8 cellular contexts compared by ENCODE assay signal in genomic region chr4:101345271-101345595, GRCh38. TPM values are rescaled to one million over a fixed set of nuclear protein-coding genes. Genes with fewer than 3 reads are reported as not detected.
DNase-seq lines count a peak whose midpoint lies in the region; ATAC-seq and TF ChIP-seq lines count a peak whose summit lies in the region.

No MANE protein-coding gene starts in this region.

- peaks cover 8% of the 10 kb centered on the region for H3K4me1 ChIP-seq in IMR-90 (ENCODE audit: control insufficient read depth, insufficient read depth, low read length)
- H3K4me1 ChIP-seq in gastroesophageal sphincter: peaks cover 0 to 48% (median 5%) of the 10 kb centered on the region in 3 donors
- peaks cover 26% of the 10 kb centered on the region for H3K4me1 ChIP-seq in skeletal muscle satellite cell (ENCODE audit: control insufficient read depth, insufficient read depth, low read length)

- CTCF ChIA-PET in IMR-90 (lab: Yijun Ruan, JAX): no interaction called here
- CTCF ChIA-PET in activated CD8-positive, alpha-beta T cell treated with anti-CD3 and anti-CD28 coated beads for 36 hours (lab: Charles Lee): interaction anchor here (0.7 to 1.1 kb wide), 2 partner anchors 9 to 10 kb away, joined by 3 to 4 read pairs; no protein-coding TSS in a partner anchor

- H3K9me3 Mint-ChIP-seq in activated CD8-positive, alpha-beta T cell treated with anti-CD3 and anti-CD28 coated beads for 36 hours: no peaks in the 10 kb centered on the region

- no CpG with 5 or more reads among the region's 3 CpGs for WGBS in IMR-90 (ENCODE audit: extremely low coverage in 2 of 2, insufficient read length in 1 of 2), 2 experiments
- 10 to 38% methylated on average over 2 to 3 of the region's 3 CpGs for WGBS in gastroesophageal sphincter (ENCODE audit: low coverage in 1 of 2), 2 donors

- peaks cover 10 to 47% of the 10 kb centered on the region in 2 experiments for H3K79me1 ChIP-seq in IMR-90 (ENCODE audit: low read depth in 1 of 2, low read length in 2 of 2)

- no peak overlapping the region for H2BK5ac ChIP-seq in IMR-90 (ENCODE audit: low read depth, low read length, poor library complexity, severe bottlenecking)

- H4K8ac ChIP-seq in IMR-90 (ENCODE audit: low read depth in 2 of 2, low read length in 2 of 2): peak overlapping the region; percentile 8 to 24; a peak in 1 of 4 replicates

- peak overlapping the region; percentile 94 for H3K4me3 ChIP-seq in IMR-90 (ENCODE audit: insufficient read depth, low read depth, low read length)
- peak overlapping the region; percentile 92 to 98 for H3K4me3 ChIP-seq in gastroesophageal sphincter
- peak overlapping the region; percentile 78 for H3K4me3 ChIP-seq in skeletal muscle satellite cell (ENCODE audit: low read length)

- peaks cover 11% of the 10 kb centered on the region; the same call in 1 of the 2 replicates for H3K9me1 ChIP-seq in IMR-90 (ENCODE audit: insufficient read depth, low read length)

- intact Hi-C loops in IMR-90 (cut with micrococcal nuclease): loop anchor here (5.0 to 10.0 kb wide), 2 partner anchors 252 to 1350 kb away; no protein-coding TSS in a partner anchor
- intact Hi-C loops in activated CD8-positive, alpha-beta T cell treated with anti-CD3 and anti-CD28 coated beads for 36 hours (cut with micrococcal nuclease): loop anchor here (5.0 to 10.0 kb wide), 4 partner anchors 63 to 180 kb away; no protein-coding TSS in a partner anchor

- H3K27ac ChIP-seq in IMR-90 (ENCODE audit: insufficient read depth, low read length) (peak overlapping the region; percentile 57), gastroesophageal sphincter (peak overlapping the region in 3 of 4 donors; percentile 97 to 99 (median 97))

- no peak for ATAC-seq in IMR-90 (ENCODE audit: low read depth)
- no peak for ATAC-seq in activated CD8-positive, alpha-beta T cell treated with anti-CD3 and anti-CD28 coated beads for 36 hours
- no peak for ATAC-seq in gastroesophageal sphincter
- ATAC-seq in GM18868 (IDR thresholded peaks at IDR 0.05; ENCODE audit: unreplicated experiment): no peak
- ATAC-seq in HG02840 (IDR thresholded peaks at IDR 0.05; ENCODE audit: low FRiP score, unreplicated experiment): no peak

- H2AK5ac ChIP-seq in IMR-90 (ENCODE audit: low read depth, low read length): peak overlapping the region; percentile 75; the same call in 1 of the 2 replicates

- H3K27me3 Mint-ChIP-seq in activated CD8-positive, alpha-beta T cell treated with anti-CD3 and anti-CD28 coated beads for 36 hours: peaks cover 13% of the 10 kb centered on the region

- H2AK9ac ChIP-seq in IMR-90 (replicated peaks; ENCODE audit: low read depth, low read length, poor library complexity): peak overlapping the region; percentile 60

- POLR2A ChIA-PET in IMR-90 (lab: Charles Lee; ENCODE audit: unreplicated experiment): no interaction called here
- POLR2A ChIA-PET in activated CD8-positive, alpha-beta T cell treated with anti-CD3 and anti-CD28 coated beads for 36 hours (lab: Charles Lee): interaction anchor here (1.1 kb wide), 1 partner anchor 17 kb away, joined by 3 read pairs; no protein-coding TSS in a partner anchor

- peak overlapping the region; percentile 30; the same call in 2 of the 3 replicates for H2BK15ac ChIP-seq in IMR-90 (ENCODE audit: low read depth, low read length)

- in situ Hi-C loops in IMR-90 (cut with MboI; ENCODE audit: low sequenced_read_pairs): no loop called here

- TF ChIP-seq CTCF in IMR-90 (conservative IDR thresholded peaks at IDR 0.05; ENCODE audit: low read depth, low read length) (no peak), gastroesophageal sphincter (IDR thresholded peaks at IDR 0.05) (no peak)
- no peak for TF ChIP-seq CTCF in activated CD8-positive, alpha-beta T cell treated with anti-CD3 and anti-CD28 coated beads for 36 hours (IDR thresholded peaks at IDR 0.05)

- H3K4me3 Mint-ChIP-seq in activated CD8-positive, alpha-beta T cell treated with anti-CD3 and anti-CD28 coated beads for 36 hours: peak overlapping the region; percentile 95

- DNase-seq in AG20443 (ENCODE audit: low spot score): peak; percentile 22
- peak; percentile 24 for DNase-seq in IMR-90
- DNase-seq in activated CD8-positive, alpha-beta T cell treated with anti-CD3 and anti-CD28 coated beads for 36 hours: peak; percentile 27
- no peak for DNase-seq in stimulated activated CD4-positive, alpha-beta T cell treated with anti-CD3 and anti-CD28 coated beads, Interleukin-2, amount 100 ng/mL, for 48 hours

- no peaks in the 10 kb centered on the region for H3K36me3 Mint-ChIP-seq in activated CD8-positive, alpha-beta T cell treated with anti-CD3 and anti-CD28 coated beads for 36 hours (ENCODE audit: low read depth)

- BruUV-seq in IMR-90 (replicated peaks; lab: Mats Ljungman, UMichigan): no TSS peak

- peak overlapping the region; percentile 88 for H2AFZ ChIP-seq in IMR-90 (replicated peaks; ENCODE audit: low read length, poor library complexity)

- no peak overlapping the region for H4K5ac ChIP-seq in IMR-90 (ENCODE audit: low read depth, low read length)

- H3K9ac ChIP-seq in IMR-90 (ENCODE audit: low read depth, low read length) (peak overlapping the region; percentile 66), skeletal muscle satellite cell (ENCODE audit: low read depth, low read length) (peak overlapping the region; percentile 61)

- no peak for TF ChIP-seq EP300 in gastroesophageal sphincter (IDR thresholded peaks at IDR 0.05)

- no peak overlapping the region; the same call in 1 of the 2 replicates for H2BK120ac ChIP-seq in IMR-90 (ENCODE audit: low read depth, low read length)

- no peak overlapping the region for H3K18ac ChIP-seq in IMR-90 (ENCODE audit: low read depth, low read length)

- 0 out of 2 replicates have a peak overlapping the region, but pooled peaks have one; percentile 3 for H4K91ac ChIP-seq in IMR-90 (ENCODE audit: insufficient read depth, low read depth, low read length)

- peak overlapping the region; percentile 75 for H3K27ac Mint-ChIP-seq in activated CD8-positive, alpha-beta T cell treated with anti-CD3 and anti-CD28 coated beads for 36 hours

- H4K20me1 ChIP-seq in IMR-90 (ENCODE audit: insufficient read depth, low read length): peaks cover 21% of the 10 kb centered on the region

- dilution Hi-C loops in IMR-90 (cut with HindIII; ENCODE audit: low sequenced_read_pairs, unreplicated experiment): no loop called here

- H3K4me1 Mint-ChIP-seq in activated CD8-positive, alpha-beta T cell treated with anti-CD3 and anti-CD28 coated beads for 36 hours (ENCODE audit: low read depth): peaks cover 42% of the 10 kb centered on the region

- no peaks in the 10 kb centered on the region for H3K36me3 ChIP-seq in IMR-90 (ENCODE audit: control insufficient read depth, insufficient read depth, low read length)
- no peaks in the 10 kb centered on the region for H3K36me3 ChIP-seq in gastroesophageal sphincter
- no peaks in the 10 kb centered on the region for H3K36me3 ChIP-seq in skeletal muscle satellite cell (ENCODE audit: insufficient read depth, low read length)

- H2BK20ac ChIP-seq in IMR-90 (ENCODE audit: low read depth, low read length): no peak overlapping the region

- H3K14ac ChIP-seq in IMR-90 (replicated peaks; ENCODE audit: low read depth, low read length): peak overlapping the region; percentile 78; the same call in 1 of the 2 replicates

- 0 out of 2 replicates have a peak overlapping the region, but pooled peaks have one; percentile 32 for H3K4ac ChIP-seq in IMR-90 (ENCODE audit: low read depth, low read length)

- no peak for TF ChIP-seq RAD21 in IMR-90 (IDR thresholded peaks at IDR 0.05; ENCODE audit: low read length)

- H3K9me3 ChIP-seq in IMR-90 (ENCODE audit: control insufficient read depth, insufficient read depth, low read length) (no peaks in the 10 kb centered on the region), gastroesophageal sphincter (no peaks in the 10 kb centered on the region), skeletal muscle satellite cell (replicated peaks; ENCODE audit: low read length) (no peaks in the 10 kb centered on the region)

- TF ChIP-seq POLR2A in IMR-90 (IDR thresholded peaks at IDR 0.05; ENCODE audit: low read depth, low read length) (no peak), gastroesophageal sphincter (IDR thresholded peaks at IDR 0.05) (no peak)

- H3K4me2 ChIP-seq in IMR-90 (ENCODE audit: low read depth, low read length) (peak overlapping the region; percentile 79), skeletal muscle satellite cell (ENCODE audit: low read length) (peak overlapping the region; percentile 84)

- peak overlapping the region; percentile 57; the same call in 1 of the 2 replicates for H3K56ac ChIP-seq in IMR-90 (ENCODE audit: extremely low read depth, insufficient read depth, low read length)

- H3K27me3 ChIP-seq in IMR-90 (ENCODE audit: control insufficient read depth, insufficient read depth, low read length) (no peaks in the 10 kb centered on the region), gastroesophageal sphincter (no peaks in the 10 kb centered on the region), skeletal muscle satellite cell (ENCODE audit: control insufficient read depth, insufficient read depth, low read length) (no peaks in the 10 kb centered on the region)

- H3K23ac ChIP-seq in IMR-90 (ENCODE audit: low read depth, low read length): peak overlapping the region; percentile 18; the same call in 1 of the 2 replicates

TF ChIP-seq in IMR-90, 13 proteins besides CTCF, POLR2A, EP300 and RAD21 (continues in another document):
- no peak for TF ChIP-seq SMC3 (IDR thresholded peaks at IDR 0.05; ENCODE audit: low read depth, low read length)
- no peak for TF ChIP-seq FOS (IDR thresholded peaks at IDR 0.05; ENCODE audit: low read depth, low read length)
- no peak for TF ChIP-seq MXI1 (IDR thresholded peaks at IDR 0.05; ENCODE audit: borderline replicate concordance, low read depth, low read length)
- no peak for TF ChIP-seq RFX5 (IDR thresholded peaks at IDR 0.05; ENCODE audit: low read depth, low read length)
- TF ChIP-seq CHD1 (IDR thresholded peaks at IDR 0.05; ENCODE audit: low read depth, low read length): no peak
- no peak for TF ChIP-seq NFE2L2 (IDR thresholded peaks at IDR 0.05; ENCODE audit: low read depth, low read length)

RNA-seq across cellular contexts. Expression of gene PPP3CA, which starts 2.1 kb away (rescaled TPM):
- total RNA-seq in IMR-90 (2012; rRNA removed): 48.6 and 52.5 TPM in 2 replicates
- polyA plus RNA-seq in IMR-90 (2012; rRNA removed): 11.4 and 14.5 TPM in 2 replicates
- 3.9 and 4.6 TPM in 2 replicates for polyA plus RNA-seq in IMR-90 (2012; cell fraction: cytosol; rRNA removed)
- 2.2 and 8.0 TPM in 2 replicates for polyA plus RNA-seq in IMR-90 (2012; cell fraction: nucleus; rRNA removed; ENCODE audit: low replicate concordance)
- total RNA-seq in activated CD8-positive, alpha-beta T cell treated with anti-CD3 and anti-CD28 coated beads for 36 hours: 10 to 100 TPM; 11.8 to 12.7 TPM
- 10 to 100 TPM; 21.1 to 29.2 (median 24.8) TPM for total RNA-seq in gastroesophageal sphincter
- total RNA-seq in skeletal muscle satellite cell (2012; rRNA removed): 38.2 and 43.3 TPM in 2 replicates

Comparison
In these comparisons a context has a peak if more than half of its experiments do, and no peak if none do; other contexts are left out.
1. DNase-seq: peak in AG20443 (single experiment), IMR-90 (single experiment) and activated CD8-positive, alpha-beta T cell treated with anti-CD3 and anti-CD28 coated beads for 36 hours (single experiment); none in stimulated activated CD4-positive, alpha-beta T cell treated with anti-CD3 and anti-CD28 coated beads, Interleukin-2, amount 100 ng/mL, for 48 hours (0 of 2).
2. Peak in every context shown above with its lines, with median percentiles within 50 percentile points of each other: H3K4me3 ChIP-seq.